Comparison of ENCODE assay signal across 8 cellular contexts in genomic region chr5:80754900-80755299, GRCh38.
DNase-seq lines count a peak whose midpoint lies in the region; ATAC-seq and TF ChIP-seq lines count a peak whose summit lies in the region.

No MANE protein-coding gene starts in this region.

- WGBS in ectodermal cell, 2 experiments, result 26 to 37% methylated on average over 7 of the region's 7 CpGs

- peaks cover 11% of the 10 kb centered on the region for H3K36me3 Mint-ChIP-seq in type B pancreatic cell

- H3K4me1 ChIP-seq in ectodermal cell (ENCODE audit: control insufficient read depth, insufficient read depth, low read length), result peaks cover 27% of the 10 kb centered on the region

- H3K36me3 ChIP-seq in ectodermal cell (ENCODE audit: control insufficient read depth, insufficient read depth, low read length), result no peaks in the 10 kb centered on the region

- H3K27me3 Mint-ChIP-seq in type B pancreatic cell, result no peaks in the 10 kb centered on the region

- H3K4me1 Mint-ChIP-seq in type B pancreatic cell (ENCODE audit: unreplicated experiment), result peaks cover 14% of the 10 kb centered on the region

- TF ChIP-seq CTCF in HFF-Myc (IDR thresholded peaks at IDR 0.05; ENCODE audit: low read depth, low read length, missing control alignments) (no peak), type B pancreatic cell (conservative IDR thresholded peaks at IDR 0.05) (no peak)

- H3K4me3 ChIP-seq in HFF-Myc (replicated peaks; ENCODE audit: low read depth, low read length), result no peak overlapping the region
- H3K4me3 ChIP-seq in ectodermal cell (ENCODE audit: insufficient read depth, low read depth, low read length), result no peak overlapping the region

- no peaks in the 10 kb centered on the region for H3K27me3 ChIP-seq in ectodermal cell (ENCODE audit: control insufficient read depth, insufficient read depth, low read length, poor library complexity, severe bottlenecking)

- H3K4me3 Mint-ChIP-seq in type B pancreatic cell, result no peak overlapping the region

- H3K27ac ChIP-seq in ectodermal cell (ENCODE audit: insufficient read depth, low read depth, low read length, poor library complexity, severe bottlenecking), result peak overlapping the region; percentile 9

- no peaks in the 10 kb centered on the region for H3K9me3 ChIP-seq in ectodermal cell (ENCODE audit: control insufficient read depth, low read length)

- DNase-seq in HFF-Myc (ENCODE audit: extremely low read depth, low read depth) (peak; percentile 22), NCI-H2227 (lab: John Stamatoyannopoulos, UW; ENCODE audit: unreplicated experiment) (peak; percentile 75), type B pancreatic cell (ENCODE audit: extremely low spot score, unreplicated experiment) (no peak), activated gamma-delta T cell (lab: John Stamatoyannopoulos, UW) (no peak), inferior parietal cortex (ENCODE audit: extremely low spot score) (no peak)
- DNase-seq in stimulated activated CD8-positive, alpha-beta memory T cell treated with anti-CD3 and anti-CD28 coated beads, Interleukin-7, amount 100 ng/mL, for 24 hours (ENCODE audit: low read depth), result peak; percentile 7

- ATAC-seq in GM18502 (IDR thresholded peaks at IDR 0.05; ENCODE audit: poor library complexity, unreplicated experiment), result peak; percentile 53

- H3K9me3 Mint-ChIP-seq in type B pancreatic cell, result no peaks in the 10 kb centered on the region

- H3K27ac Mint-ChIP-seq in type B pancreatic cell, result no peak overlapping the region

Comparison
In these comparisons a context has a peak if more than half of its experiments do, and no peak if none do; other contexts are left out.
1. DNase-seq: peak in HFF-Myc (single experiment), NCI-H2227 (single experiment) and stimulated activated CD8-positive, alpha-beta memory T cell treated with anti-CD3 and anti-CD28 coated beads, Interleukin-7, amount 100 ng/mL, for 24 hours (single experiment); none in type B pancreatic cell (single experiment), activated gamma-delta T cell (single experiment) and inferior parietal cortex (single experiment).